9 cellular contexts compared by ENCODE assay signal in genomic region chr1:12173631-12174121, GRCh38. TPM values are rescaled to one million over a fixed set of nuclear protein-coding genes. Genes with fewer than 3 reads are reported as not detected.
A peak's percentile ranks its signal among the peaks of the same experiment; 100 is the strongest.
DNase-seq lines count a peak whose midpoint lies in the region; ATAC-seq and TF ChIP-seq lines count a peak whose summit lies in the region.
"Had no signal": no experiment of that assay in that cellular context is flagged by ENCODE, and none has a peak within 500 bp of the region (broad histone marks: within the 10 kb centered on the region; RNA-seq: fewer than 3 reads in every experiment).

No MANE protein-coding gene starts in this region.

- H3K4me3 ChIP-seq in DND-41 (ENCODE audit: low read depth in 1 of 2, low read length in 2 of 2) (no peak overlapping the region), colonic mucosa (no peak overlapping the region), gastrocnemius medialis (no peak overlapping the region)
- H3K4me3 ChIP-seq: SK-N-MC had no signal

- in situ Hi-C loops in gastrocnemius medialis (cut with MboI; ENCODE audit: low sequenced_read_pairs in 4 of 4) = no loop called here

- H4K20me1 ChIP-seq in DND-41 (ENCODE audit: insufficient read depth, low read length) = peaks cover 4% of the 10 kb centered on the region; the same call in 1 of the 2 replicates

- DNase-seq in DND-41 (peak; percentile 72), colonic mucosa (peak; percentile 62), gastrocnemius medialis (peak in 1 of 2 donors; percentile 29), AG20443 (ENCODE audit: low spot score) (no peak), NCI-H2227 (lab: John Stamatoyannopoulos, UW; ENCODE audit: unreplicated experiment) (no peak), hepatic stellate cell (ENCODE audit: low spot score) (no peak), DMS114 treated with DMSO at 0.1 percent for 48 hours (lab: John Stamatoyannopoulos, UW; ENCODE audit: unreplicated experiment) (no peak)
- peak; percentile 94 for DNase-seq in activated CD4-positive, alpha-beta T cell treated with anti-CD3 and anti-CD28 coated beads for 1 hour

- no peak overlapping the region for H3K9ac ChIP-seq in DND-41 (ENCODE audit: low read depth, low read length)
- no peak overlapping the region for H3K9ac ChIP-seq in colonic mucosa (ENCODE audit: low read depth in 2 of 2, low read length in 2 of 2)

- H2AFZ ChIP-seq in DND-41 (ENCODE audit: low read depth, low read length) = no peak overlapping the region

- intact Hi-C loops in colonic mucosa (cut with DNase I) = no loop called here
- intact Hi-C loops in gastrocnemius medialis (cut with DNase I; ENCODE audit: low total_unique reads) = no loop called here

- H3K4me2 ChIP-seq in DND-41 (ENCODE audit: insufficient read depth, low read length) = no peak overlapping the region

- H3K36me3 ChIP-seq in DND-41 (ENCODE audit: insufficient read depth, low read length) (no peaks in the 10 kb centered on the region), colonic mucosa (no peaks in the 10 kb centered on the region), gastrocnemius medialis (no peaks in the 10 kb centered on the region)

- H3K79me2 ChIP-seq in DND-41 (ENCODE audit: insufficient read depth, low read length) = no peaks in the 10 kb centered on the region

- H3K9me3 ChIP-seq in DND-41 (ENCODE audit: insufficient read depth, low read length, severe bottlenecking) (no peaks in the 10 kb centered on the region), colonic mucosa (no peaks in the 10 kb centered on the region), gastrocnemius medialis (no peaks in the 10 kb centered on the region)

- peaks cover 26% of the 10 kb centered on the region for H3K27me3 ChIP-seq in DND-41 (ENCODE audit: insufficient read depth, low read length, poor library complexity)
- no peaks in the 10 kb centered on the region for H3K27me3 ChIP-seq in colonic mucosa
- no peaks in the 10 kb centered on the region for H3K27me3 ChIP-seq in gastrocnemius medialis

- peak; percentile 65 for ATAC-seq in DND-41 (ENCODE audit: insufficient read depth, low read depth)
- no peak for ATAC-seq in gastrocnemius medialis

- H3K27ac ChIP-seq in DND-41 (ENCODE audit: low read length) (no peak overlapping the region), colonic mucosa (peak overlapping the region; percentile 53), gastrocnemius medialis (peak overlapping the region; percentile 57 to 85 (median 78))
- H3K27ac ChIP-seq: SK-N-MC had no signal

- TF ChIP-seq CTCF in DND-41 (IDR thresholded peaks at IDR 0.05; ENCODE audit: borderline replicate concordance, extremely low read depth, low read length, poor library complexity, severe bottlenecking) (no peak), colonic mucosa (IDR thresholded peaks at IDR 0.05) (no peak), gastrocnemius medialis (IDR thresholded peaks at IDR 0.05 in 4 of 5, conservative IDR thresholded peaks at IDR 0.05 in 1 of 5) (no peak)

- peaks cover 14% of the 10 kb centered on the region for H3K4me1 ChIP-seq in DND-41 (ENCODE audit: insufficient read depth, low read length)
- H3K4me1 ChIP-seq in colonic mucosa = no peaks in the 10 kb centered on the region
- peaks cover 25 to 61% of the 10 kb centered on the region in 2 donors for H3K4me1 ChIP-seq in gastrocnemius medialis

- peak in 1 of 2 donors; percentile 15 for TF ChIP-seq POLR2A in gastrocnemius medialis (IDR thresholded peaks at IDR 0.05)

RNA-seq across cellular contexts. Expression of gene TNFRSF1B, which starts 6.9 kb away (rescaled TPM):
- 10 to 100 TPM; 27.2 to 28.1 TPM for total RNA-seq in colonic mucosa
- 10 to 100 TPM; 14.0 to 29.5 (median 18.8) TPM for total RNA-seq in gastrocnemius medialis

RNA-seq across cellular contexts. Expression of gene VPS13D, which starts 56.2 kb away (rescaled TPM):
- total RNA-seq in colonic mucosa (10 to 100 TPM; 54.3 to 56.0 TPM), gastrocnemius medialis (10 to 100 TPM; 60.9 to 91.6 (median 71.6) TPM)

Comparison
In these comparisons a context has a peak if more than half of its experiments do, and no peak if none do; other contexts are left out.
1. DNase-seq: peak in DND-41 (single experiment), activated CD4-positive, alpha-beta T cell treated with anti-CD3 and anti-CD28 coated beads for 1 hour (single experiment) and colonic mucosa (single experiment); none in AG20443 (single experiment), NCI-H2227 (single experiment), hepatic stellate cell (single experiment) and DMS114 treated with DMSO at 0.1 percent for 48 hours (single experiment).